10 cellular contexts compared by ENCODE assay signal in the genomic region with DNA sequence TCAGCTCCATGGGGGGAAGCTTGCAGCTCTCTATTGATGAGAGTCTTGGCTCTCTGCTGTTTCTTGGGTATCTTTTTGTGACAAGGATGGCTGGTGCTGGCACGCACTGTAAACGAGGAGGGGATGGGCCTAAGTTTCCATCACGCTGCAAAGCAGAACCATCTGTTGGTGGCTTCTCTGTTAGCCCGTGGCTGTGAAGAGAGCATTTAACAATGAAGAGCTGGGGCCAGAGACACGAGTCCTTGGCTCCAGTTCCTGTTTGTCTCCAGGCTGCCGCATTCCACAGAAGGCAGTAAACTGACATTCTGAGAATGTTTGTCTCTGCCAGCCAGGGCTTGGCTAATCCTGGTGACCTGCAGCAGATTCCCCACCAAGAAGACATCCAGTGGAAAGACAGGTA.
DNase-seq lines count a peak whose midpoint lies in the region; ATAC-seq and TF ChIP-seq lines count a peak whose summit lies in the region.
"Had no signal": no experiment of that assay in that cellular context is flagged by ENCODE, and none has a peak within 500 bp of the region (broad histone marks: within the 10 kb centered on the region; RNA-seq: fewer than 3 reads in every experiment).

No MANE protein-coding gene starts in this region.

- TF ChIP-seq POLR2A in suprapubic skin (IDR thresholded peaks at IDR 0.05), result no peak

- no peak overlapping the region for H3K4me3 ChIP-seq in astrocyte of the spinal cord (ENCODE audit: low read depth, low read length)
- no peak overlapping the region for H3K4me3 ChIP-seq in suprapubic skin

- no peak for TF ChIP-seq CTCF in HFFc6 (IDR thresholded peaks at IDR 0.05)
- no peak for TF ChIP-seq CTCF in astrocyte of the spinal cord (IDR thresholded peaks at IDR 0.05; ENCODE audit: low read depth, low read length)
- TF ChIP-seq CTCF in suprapubic skin (IDR thresholded peaks at IDR 0.05), result no peak

- peaks cover 46% of the 10 kb centered on the region for H3K4me1 Mint-ChIP-seq in HFFc6 (ENCODE audit: low read depth)
- no peaks in the 10 kb centered on the region for H3K4me1 Mint-ChIP-seq in T-helper 17 cell

- H3K27ac Mint-ChIP-seq in HFFc6, result peak overlapping the region; percentile 91
- no peak overlapping the region for H3K27ac Mint-ChIP-seq in T-helper 17 cell
- H3K27ac Mint-ChIP-seq: progenitor cell of endocrine pancreas had no signal

- H3K9me3 ChIP-seq in suprapubic skin (no peaks in the 10 kb centered on the region), T-helper 17 cell (ENCODE audit: control insufficient read depth, low read length, poor library complexity, severe bottlenecking) (no peaks in the 10 kb centered on the region)

- DNase-seq in HFFc6 (peak; percentile 86), astrocyte of the spinal cord (ENCODE audit: low read depth, low spot score) (peak; percentile 38), Right ventricle myocardium superior (no peak), suprapubic skin (ENCODE audit: low spot score in 2 of 2) (peak in 1 of 2 donors; percentile 71), T-helper 17 cell (no peak), NCI-H2107 treated with DMSO at 0.1 percent for 48 hours (lab: John Stamatoyannopoulos, UW; ENCODE audit: unreplicated experiment) (no peak)
- DNase-seq: GF-D8, NCI-H187 treated with DMSO at 0.1 percent for 48 hours had no signal

- intact Hi-C loops in Right ventricle myocardium superior (cut with DNase I), result no loop called here

- 15% methylated on average over 6 of the region's 6 CpGs for WGBS in suprapubic skin

- 0 out of 2 replicates have a peak, but pooled peaks cover 5% of the 10 kb centered on the region for H3K36me3 Mint-ChIP-seq in HFFc6 (ENCODE audit: low read depth)
- no peaks in the 10 kb centered on the region for H3K36me3 Mint-ChIP-seq in T-helper 17 cell (ENCODE audit: low read depth)

- no peaks in the 10 kb centered on the region for H3K36me3 ChIP-seq in suprapubic skin

- TF ChIP-seq EP300 in suprapubic skin (IDR thresholded peaks at IDR 0.05), result no peak

- peaks cover 1% of the 10 kb centered on the region for H3K27me3 Mint-ChIP-seq in HFFc6 (ENCODE audit: insufficient read depth)
- peaks cover 23% of the 10 kb centered on the region for H3K27me3 Mint-ChIP-seq in T-helper 17 cell

- H3K4me3 Mint-ChIP-seq in HFFc6 (peak overlapping the region; percentile 50), T-helper 17 cell (no peak overlapping the region)

- in situ Hi-C loops in astrocyte of the spinal cord (cut with HindIII; ENCODE audit: low sequenced_read_pairs), result no loop called here

- ATAC-seq in Right ventricle myocardium superior (ENCODE audit: poor library complexity) (peak; percentile 74), T-helper 17 cell (no peak), HG03521 (IDR thresholded peaks at IDR 0.05; ENCODE audit: unreplicated experiment) (no peak)

- peaks cover 14% of the 10 kb centered on the region for H3K4me1 ChIP-seq in suprapubic skin

- H3K27me3 ChIP-seq in suprapubic skin, result no peaks in the 10 kb centered on the region

- H3K27ac ChIP-seq in suprapubic skin, result peak overlapping the region; percentile 30

- peaks cover 4% of the 10 kb centered on the region; the same call in 1 of the 2 replicates for H3K9me3 Mint-ChIP-seq in HFFc6

Comparison
In these comparisons a context has a peak if more than half of its experiments do, and no peak if none do; other contexts are left out.
1. DNase-seq: peak in HFFc6 (single experiment) and astrocyte of the spinal cord (single experiment); none in Right ventricle myocardium superior (single experiment), T-helper 17 cell (0 of 3) and NCI-H2107 treated with DMSO at 0.1 percent for 48 hours (single experiment).